In genomic region chr16:85316321-85316919, GRCh38 we compare ENCODE assay signal across 8 cellular contexts.
A peak's percentile ranks its signal among the peaks of the same experiment; 100 is the strongest.
DNase-seq lines count a peak whose midpoint lies in the region; ATAC-seq and TF ChIP-seq lines count a peak whose summit lies in the region.

No MANE protein-coding gene starts in this region.

- H3K36me3 Mint-ChIP-seq in naive thymus-derived CD8-positive, alpha-beta T cell, result no peaks in the 10 kb centered on the region

- TF ChIP-seq CTCF in 22Rv1 (IDR thresholded peaks at IDR 0.05), result peak; percentile 97

- WGBS in aorta, 2 donors, result 59 to 66% methylated on average over 19 of the region's 19 CpGs

- H3K9me3 ChIP-seq in aorta (ENCODE audit: control insufficient read depth, low read length), result no peaks in the 10 kb centered on the region

- DNase-seq in GF-D8 (lab: John Stamatoyannopoulos, UW) (peak; percentile 26), NCI-H1436 treated with DMSO at 0.1 percent for 48 hours (lab: John Stamatoyannopoulos, UW) (peak; percentile 36), aorta (peak; percentile 77 to 89)
- DNase-seq in activated CD4-positive, CD25-positive, alpha-beta regulatory T cell treated with anti-CD3 and anti-CD28 coated beads, Interleukin-2, amount 50 U/mL, for 72 hours, result peak; percentile 65
- peak in 6 of 10 donors; percentile 37 to 43 (median 40) for DNase-seq in naive thymus-derived CD8-positive, alpha-beta T cell

- H3K27me3 ChIP-seq in aorta (ENCODE audit: control insufficient read depth in 1 of 2, insufficient read depth in 2 of 2, low read length in 1 of 2), result no peaks in the 10 kb centered on the region

- ATAC-seq in esophagus mucosa (peak; percentile 72), aorta (ENCODE audit: low FRiP score) (peak; percentile 71), GM19023 (IDR thresholded peaks at IDR 0.05; ENCODE audit: unreplicated experiment) (no peak)
- ATAC-seq in naive thymus-derived CD8-positive, alpha-beta T cell, result peak; percentile 82 to 86

- H3K9me3 Mint-ChIP-seq in naive thymus-derived CD8-positive, alpha-beta T cell, result no peaks in the 10 kb centered on the region

- H3K27me3 Mint-ChIP-seq in naive thymus-derived CD8-positive, alpha-beta T cell, result peaks cover 0 to 2% (median 0%) of the 10 kb centered on the region in 5 donors

- peak overlapping the region in 3 of 10 donors; percentile 13 to 55 (median 53) for H3K27ac Mint-ChIP-seq in naive thymus-derived CD8-positive, alpha-beta T cell

- H3K4me3 Mint-ChIP-seq in naive thymus-derived CD8-positive, alpha-beta T cell, result no peak overlapping the region

- no peak overlapping the region for H3K27ac ChIP-seq in 22Rv1
- H3K27ac ChIP-seq in aorta (ENCODE audit: low read depth in 1 of 2, low read length in 2 of 2), result no peak overlapping the region

- intact Hi-C loops in aorta (cut with DNase I), result no loop called here

- no peaks in the 10 kb centered on the region for H3K36me3 ChIP-seq in aorta (ENCODE audit: control insufficient read depth in 1 of 2, insufficient read depth in 2 of 2, low read length in 1 of 2)

- POLR2A ChIA-PET in naive thymus-derived CD8-positive, alpha-beta T cell (lab: Charles Lee), result no interaction called here

- no peaks in the 10 kb centered on the region for H3K4me1 ChIP-seq in aorta (ENCODE audit: control insufficient read depth in 1 of 2, insufficient read depth in 2 of 2, low read length in 2 of 2)

- H3K4me3 ChIP-seq in aorta (ENCODE audit: low read length in 2 of 2), result no peak overlapping the region

- peaks cover 11 to 24% (median 17%) of the 10 kb centered on the region in 4 donors for H3K4me1 Mint-ChIP-seq in naive thymus-derived CD8-positive, alpha-beta T cell

Comparison
In these comparisons a context has a peak if more than half of its experiments do, and no peak if none do; other contexts are left out.
1. DNase-seq: peak in every context shown above with its lines; median percentile 83 in aorta; 65 in activated CD4-positive, CD25-positive, alpha-beta regulatory T cell treated with anti-CD3 and anti-CD28 coated beads, Interleukin-2, amount 50 U/mL, for 72 hours; 40 in naive thymus-derived CD8-positive, alpha-beta T cell; 36 in NCI-H1436 treated with DMSO at 0.1 percent for 48 hours; 26 in GF-D8.